Comparison of ENCODE assay signal across 8 cellular contexts in the genomic region with DNA sequence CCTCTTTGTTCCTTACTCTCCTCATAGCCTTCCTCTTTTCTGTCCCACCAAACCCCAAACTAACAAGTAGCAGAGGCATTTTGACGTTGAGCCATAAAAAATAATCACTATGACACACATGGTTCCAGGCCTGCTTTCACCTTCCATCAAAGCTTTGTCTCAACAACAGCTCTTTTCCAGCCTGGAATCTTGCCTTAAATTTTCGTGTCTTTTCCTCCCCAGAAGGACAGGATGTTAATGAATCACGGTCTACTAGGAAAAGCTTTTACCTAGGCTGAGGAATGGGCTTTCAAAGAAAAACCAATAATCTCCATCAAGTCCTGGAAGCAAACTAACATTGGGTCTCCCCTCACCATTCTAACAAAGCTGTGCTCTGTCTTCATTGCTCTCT.
DNase-seq lines count a peak whose midpoint lies in the region; ATAC-seq and TF ChIP-seq lines count a peak whose summit lies in the region.

No MANE protein-coding gene starts in this region.

- no peak overlapping the region for H3K9ac ChIP-seq in colonic mucosa (ENCODE audit: low read depth in 2 of 2, low read length in 2 of 2)

- H3K36me3 Mint-ChIP-seq in stimulated activated naive CD8-positive, alpha-beta T cell treated with anti-CD3 and anti-CD28 coated beads, Interleukin-15, Interleukin-2, amounts not matched to agents 100 ng/mL and 50 ng/mL, for 24 hours (ENCODE audit: low read depth): no peaks in the 10 kb centered on the region
- no peaks in the 10 kb centered on the region for H3K36me3 Mint-ChIP-seq in naive thymus-derived CD8-positive, alpha-beta T cell

- intact Hi-C loops in colonic mucosa (cut with DNase I): no loop called here

- no peaks in the 10 kb centered on the region for H3K9me3 Mint-ChIP-seq in stimulated activated naive CD8-positive, alpha-beta T cell treated with anti-CD3 and anti-CD28 coated beads, Interleukin-15, Interleukin-2, amounts not matched to agents 100 ng/mL and 50 ng/mL, for 24 hours
- H3K9me3 Mint-ChIP-seq in naive thymus-derived CD8-positive, alpha-beta T cell: no peaks in the 10 kb centered on the region

- H3K27ac Mint-ChIP-seq in stimulated activated naive CD8-positive, alpha-beta T cell treated with anti-CD3 and anti-CD28 coated beads, Interleukin-15, Interleukin-2, amounts not matched to agents 100 ng/mL and 50 ng/mL, for 24 hours: peak overlapping the region; percentile 80
- H3K27ac Mint-ChIP-seq in naive thymus-derived CD8-positive, alpha-beta T cell: peak overlapping the region in 8 of 10 donors; percentile 3 to 73 (median 37)

- no peaks in the 10 kb centered on the region for H3K36me3 ChIP-seq in colonic mucosa

- POLR2A ChIA-PET in naive thymus-derived CD8-positive, alpha-beta T cell (lab: Charles Lee): no interaction called here

- ATAC-seq in stimulated activated naive CD8-positive, alpha-beta T cell treated with anti-CD3 and anti-CD28 coated beads, Interleukin-15, Interleukin-2, amounts not matched to agents 100 U/mL and 50 U/mL, for 24 hours: no peak
- ATAC-seq in naive thymus-derived CD8-positive, alpha-beta T cell: no peak
- ATAC-seq in HG03354 (IDR thresholded peaks at IDR 0.05; ENCODE audit: poor library complexity, severe bottlenecking, unreplicated experiment): no peak
- ATAC-seq in HG03135 (IDR thresholded peaks at IDR 0.05; ENCODE audit: unreplicated experiment): no peak

- no peaks in the 10 kb centered on the region for H3K27me3 ChIP-seq in colonic mucosa

- H3K27me3 Mint-ChIP-seq in stimulated activated naive CD8-positive, alpha-beta T cell treated with anti-CD3 and anti-CD28 coated beads, Interleukin-15, Interleukin-2, amounts not matched to agents 100 ng/mL and 50 ng/mL, for 24 hours: no peaks in the 10 kb centered on the region
- no peaks in the 10 kb centered on the region for H3K27me3 Mint-ChIP-seq in naive thymus-derived CD8-positive, alpha-beta T cell

- peak overlapping the region; percentile 24 for H3K4me3 Mint-ChIP-seq in stimulated activated naive CD8-positive, alpha-beta T cell treated with anti-CD3 and anti-CD28 coated beads, Interleukin-15, Interleukin-2, amounts not matched to agents 100 ng/mL and 50 ng/mL, for 24 hours
- peak overlapping the region in 6 of 10 donors; percentile 1 to 28 (median 12) for H3K4me3 Mint-ChIP-seq in naive thymus-derived CD8-positive, alpha-beta T cell

- H3K4me1 ChIP-seq in colonic mucosa: no peaks in the 10 kb centered on the region

- H3K9me3 ChIP-seq in colonic mucosa: no peaks in the 10 kb centered on the region

- no peak overlapping the region for H3K4me3 ChIP-seq in colonic mucosa

- H3K27ac ChIP-seq in colonic mucosa: peak overlapping the region; percentile 44

- TF ChIP-seq CTCF in colonic mucosa (IDR thresholded peaks at IDR 0.05): no peak

- no peak for DNase-seq in stimulated activated naive CD8-positive, alpha-beta T cell treated with anti-CD3 and anti-CD28 coated beads, Interleukin-15, Interleukin-2, amounts not matched to agents 100 U/mL and 50 U/mL, for 24 hours
- DNase-seq in colonic mucosa (no peak), NCI-H1436 (lab: John Stamatoyannopoulos, UW) (no peak)
- DNase-seq in naive thymus-derived CD8-positive, alpha-beta T cell: no peak
- no peak for DNase-seq in activated CD4-positive, alpha-beta T cell treated with anti-CD3 and anti-CD28 coated beads, Interleukin-2, amount 50 U/mL, for 48 hours

- H3K4me1 Mint-ChIP-seq in stimulated activated naive CD8-positive, alpha-beta T cell treated with anti-CD3 and anti-CD28 coated beads, Interleukin-15, Interleukin-2, amounts not matched to agents 100 ng/mL and 50 ng/mL, for 24 hours (ENCODE audit: low read depth): peaks cover 37% of the 10 kb centered on the region
- H3K4me1 Mint-ChIP-seq in naive thymus-derived CD8-positive, alpha-beta T cell: peaks cover 18 to 30% (median 29%) of the 10 kb centered on the region in 4 donors
